In the genomic region with DNA sequence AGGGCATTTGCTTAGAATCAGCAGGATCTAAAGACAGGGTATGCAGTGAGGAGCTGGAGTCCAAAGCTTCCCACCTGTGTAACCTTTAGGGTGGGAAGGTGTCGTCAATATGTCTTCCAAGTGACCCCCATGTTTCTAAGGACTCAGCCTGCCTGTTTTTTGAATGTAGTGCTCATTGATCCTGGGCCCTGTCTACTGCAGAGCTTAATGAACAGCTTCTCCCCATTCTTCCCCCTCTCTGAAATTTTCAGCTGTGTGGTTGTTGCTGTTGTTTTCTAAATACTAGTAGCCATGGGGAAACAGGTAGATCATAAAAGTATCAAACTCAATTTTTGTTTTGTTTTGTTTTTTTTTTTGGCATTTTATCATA, we compare ENCODE assay signal across 10 cellular contexts. TPM values are rescaled to one million over a fixed set of nuclear protein-coding genes. Genes with fewer than 3 reads are reported as not detected.
DNase-seq lines count a peak whose midpoint lies in the region; ATAC-seq and TF ChIP-seq lines count a peak whose summit lies in the region.
"Had no signal": no experiment of that assay in that cellular context is flagged by ENCODE, and none has a peak within 500 bp of the region (broad histone marks: within the 10 kb centered on the region; RNA-seq: fewer than 3 reads in every experiment).

No MANE protein-coding gene starts in this region.

- 88 to 100% methylated on average over 1 of the region's 1 CpG for WGBS in testis, 2 donors

- no peak for DNase-seq in activated CD4-positive, alpha-beta T cell treated with anti-CD3 and anti-CD28 coated beads for 36 hours
- no peak for DNase-seq in activated CD4-positive, alpha-beta T cell treated with anti-CD3 and anti-CD28 coated beads for 1 hour
- no peak for DNase-seq in activated naive CD8-positive, alpha-beta T cell treated with anti-CD3 and anti-CD28 coated beads, Interleukin-2, amount 50 U/mL, for 24 hours
- DNase-seq in memory B cell (ENCODE audit: low spot score in 2 of 2) (no peak), testis (no peak)
- DNase-seq: NCI-H187 treated with DMSO at 0.1 percent for 48 hours, occipital lobe had no signal

- H3K9me3 Mint-ChIP-seq in activated CD4-positive, alpha-beta T cell treated with anti-CD3 and anti-CD28 coated beads for 36 hours (ENCODE audit: low read depth): no peaks in the 10 kb centered on the region
- no peaks in the 10 kb centered on the region for H3K9me3 Mint-ChIP-seq in activated naive CD8-positive, alpha-beta T cell treated with anti-CD3 and anti-CD28 coated beads, Interleukin-2, amount 50 U/mL, for 24 hours
- H3K9me3 Mint-ChIP-seq in memory B cell: no peaks in the 10 kb centered on the region

- H3K27ac Mint-ChIP-seq in activated CD4-positive, alpha-beta T cell treated with anti-CD3 and anti-CD28 coated beads for 36 hours: peak overlapping the region; percentile 58
- peak overlapping the region; percentile 70 for H3K27ac Mint-ChIP-seq in activated naive CD8-positive, alpha-beta T cell treated with anti-CD3 and anti-CD28 coated beads, Interleukin-2, amount 50 U/mL, for 24 hours
- peak overlapping the region; percentile 72 for H3K27ac Mint-ChIP-seq in memory B cell

- no peak for TF ChIP-seq POLR2A in testis (IDR thresholded peaks at IDR 0.05)

- H3K4me1 Mint-ChIP-seq in activated CD4-positive, alpha-beta T cell treated with anti-CD3 and anti-CD28 coated beads for 36 hours: peaks cover 74% of the 10 kb centered on the region
- H3K4me1 Mint-ChIP-seq in activated naive CD8-positive, alpha-beta T cell treated with anti-CD3 and anti-CD28 coated beads, Interleukin-2, amount 50 U/mL, for 24 hours: peaks cover 79% of the 10 kb centered on the region
- peaks cover 38% of the 10 kb centered on the region for H3K4me1 Mint-ChIP-seq in memory B cell

- intact Hi-C loops in activated CD4-positive, alpha-beta T cell treated with anti-CD3 and anti-CD28 coated beads for 36 hours (cut with DNase I, micrococcal nuclease): loop anchor here (2.0 to 5.0 kb wide), 2 partner anchors 16 to 236 kb away; no protein-coding TSS in a partner anchor
- intact Hi-C loops in testis (cut with DNase I; ENCODE audit: low total_unique reads): no loop called here

- ATAC-seq in activated CD4-positive, alpha-beta T cell treated with anti-CD3 and anti-CD28 coated beads for 36 hours: no peak
- no peak for ATAC-seq in activated naive CD8-positive, alpha-beta T cell treated with anti-CD3 and anti-CD28 coated beads, Interleukin-2, amount 50 U/mL, for 24 hours
- no peak for ATAC-seq in memory B cell (ENCODE audit: low read depth)
- ATAC-seq in HG02970 (IDR thresholded peaks at IDR 0.05; ENCODE audit: low FRiP score, unreplicated experiment): no peak
- no peak for ATAC-seq in GM21825 (IDR thresholded peaks at IDR 0.05; ENCODE audit: unreplicated experiment)
- no peak for ATAC-seq in HG03135 (IDR thresholded peaks at IDR 0.05; ENCODE audit: unreplicated experiment)

- peaks cover 23% of the 10 kb centered on the region for H3K4me1 ChIP-seq in testis

- H3K36me3 ChIP-seq in testis (ENCODE audit: low read depth, missing control alignments): no peaks in the 10 kb centered on the region

- no peaks in the 10 kb centered on the region for H3K9me3 ChIP-seq in testis

- H3K36me3 Mint-ChIP-seq in activated CD4-positive, alpha-beta T cell treated with anti-CD3 and anti-CD28 coated beads for 36 hours (ENCODE audit: low read depth): peaks cover 33% of the 10 kb centered on the region
- peaks cover 32% of the 10 kb centered on the region for H3K36me3 Mint-ChIP-seq in activated naive CD8-positive, alpha-beta T cell treated with anti-CD3 and anti-CD28 coated beads, Interleukin-2, amount 50 U/mL, for 24 hours (ENCODE audit: low read depth)
- peaks cover 8% of the 10 kb centered on the region for H3K36me3 Mint-ChIP-seq in memory B cell

- peak overlapping the region; percentile 31 to 33 for H3K27ac ChIP-seq in testis

- CTCF ChIA-PET in activated CD4-positive, alpha-beta T cell treated with anti-CD3 and anti-CD28 coated beads for 36 hours (lab: Charles Lee): interaction anchor here (0.6 to 1.7 kb wide), 4 partner anchors 16 to 164 kb away, joined by 3 to 7 read pairs (median 4); no protein-coding TSS in a partner anchor

- TF ChIP-seq CTCF in testis (IDR thresholded peaks at IDR 0.05): no peak

- no peak overlapping the region for H3K4me3 ChIP-seq in testis

- no peaks in the 10 kb centered on the region for H3K27me3 ChIP-seq in testis

- no peaks in the 10 kb centered on the region for H3K27me3 Mint-ChIP-seq in activated CD4-positive, alpha-beta T cell treated with anti-CD3 and anti-CD28 coated beads for 36 hours
- H3K27me3 Mint-ChIP-seq in activated naive CD8-positive, alpha-beta T cell treated with anti-CD3 and anti-CD28 coated beads, Interleukin-2, amount 50 U/mL, for 24 hours: no peaks in the 10 kb centered on the region
- no peaks in the 10 kb centered on the region for H3K27me3 Mint-ChIP-seq in memory B cell

- POLR2A ChIA-PET in activated CD4-positive, alpha-beta T cell treated with anti-CD3 and anti-CD28 coated beads for 36 hours (lab: Charles Lee): interaction anchor here (0.6 to 2.1 kb wide), 5 partner anchors 10 to 29 kb away, joined by 3 to 13 read pairs (median 4); no protein-coding TSS in a partner anchor

- H3K4me3 Mint-ChIP-seq in activated CD4-positive, alpha-beta T cell treated with anti-CD3 and anti-CD28 coated beads for 36 hours: no peak overlapping the region
- H3K4me3 Mint-ChIP-seq in activated naive CD8-positive, alpha-beta T cell treated with anti-CD3 and anti-CD28 coated beads, Interleukin-2, amount 50 U/mL, for 24 hours: no peak overlapping the region
- peak overlapping the region; percentile 19 for H3K4me3 Mint-ChIP-seq in memory B cell

RNA-seq across cellular contexts. Expression of gene MBNL1, which starts 39.7 kb away (rescaled TPM):
- 100 to 1,000 TPM; 317 to 481 TPM for total RNA-seq in activated CD4-positive, alpha-beta T cell treated with anti-CD3 and anti-CD28 coated beads for 36 hours
- 100 to 1,000 TPM; 145 to 167 TPM for total RNA-seq in testis
- 36.5 TPM for polyA plus RNA-seq in testis (ENCODE audit: insufficient read depth, low read depth, low replicate concordance)
